In genomic region chr17:17782425-17783120, GRCh38 we compare ENCODE assay signal across 8 cellular contexts. TPM values are rescaled to one million over a fixed set of nuclear protein-coding genes. Genes with fewer than 3 reads are reported as not detected.
DNase-seq lines count a peak whose midpoint lies in the region; ATAC-seq and TF ChIP-seq lines count a peak whose summit lies in the region.

No MANE protein-coding gene starts in this region.

- CTCF ChIA-PET in HEK293T (lab: Yijun Ruan, JAX) = interaction anchor here (0.6 kb wide), 1 partner anchor 201 kb away, joined by 3 read pairs; no protein-coding TSS in a partner anchor

- POLR2A ChIA-PET in HEK293T (lab: Yijun Ruan, JAX) = interaction anchor here (0.5 kb wide), 1 partner anchor 59 kb away, joined by 3 read pairs; no protein-coding TSS in a partner anchor

- no peak overlapping the region for H3K27ac Mint-ChIP-seq in osteocyte (ENCODE audit: unreplicated experiment)

- H3K4me2 ChIP-seq in DND-41 (ENCODE audit: insufficient read depth, low read length) = peak overlapping the region; percentile 50

- H3K4me1 ChIP-seq in DND-41 (ENCODE audit: insufficient read depth, low read length) = peaks cover 13% of the 10 kb centered on the region

- H3K27ac ChIP-seq in DND-41 (ENCODE audit: low read length) (no peak overlapping the region), VCaP (peak overlapping the region; percentile 86)

- peaks cover 58% of the 10 kb centered on the region for H3K4me1 Mint-ChIP-seq in osteocyte (ENCODE audit: unreplicated experiment)

- H3K36me3 Mint-ChIP-seq in osteocyte (ENCODE audit: unreplicated experiment) = no peaks in the 10 kb centered on the region

- TF ChIP-seq CTCF in DND-41 (IDR thresholded peaks at IDR 0.05; ENCODE audit: borderline replicate concordance, extremely low read depth, low read length, poor library complexity, severe bottlenecking) = no peak
- no peak for TF ChIP-seq CTCF in VCaP (conservative IDR thresholded peaks at IDR 0.05)
- no peak for TF ChIP-seq CTCF in fibroblast of pulmonary artery (IDR thresholded peaks at IDR 0.05; ENCODE audit: low read length, missing control alignments)
- TF ChIP-seq CTCF in osteocyte (IDR thresholded peaks at IDR 0.05) = no peak

- H3K79me2 ChIP-seq in DND-41 (ENCODE audit: insufficient read depth, low read length) = peaks cover 80% of the 10 kb centered on the region

- ATAC-seq in DND-41 (ENCODE audit: insufficient read depth, low read depth) (no peak), GM21619 (IDR thresholded peaks at IDR 0.05; ENCODE audit: unreplicated experiment) (no peak)

- H3K4me3 ChIP-seq in DND-41 (ENCODE audit: low read depth in 1 of 2, low read length in 2 of 2) (no peak overlapping the region), fibroblast of pulmonary artery (replicated peaks; ENCODE audit: low read depth, low read length) (peak overlapping the region; percentile 36)

- DNase-seq in DND-41 (no peak), HEK293T (ENCODE audit: extremely low spot score) (peak; percentile 25), fibroblast of pulmonary artery (ENCODE audit: low read depth) (no peak), osteocyte (ENCODE audit: extremely low spot score, unreplicated experiment) (no peak), ureter (ENCODE audit: low spot score) (no peak), hippocampal formation (lab: John Stamatoyannopoulos, UW) (no peak)

- H3K9ac ChIP-seq in DND-41 (ENCODE audit: low read depth, low read length) = no peak overlapping the region

- H3K9me3 Mint-ChIP-seq in osteocyte (ENCODE audit: unreplicated experiment) = no peaks in the 10 kb centered on the region

- H3K27me3 Mint-ChIP-seq in osteocyte (ENCODE audit: unreplicated experiment) = no peaks in the 10 kb centered on the region

- H3K9me3 ChIP-seq in DND-41 (ENCODE audit: insufficient read depth, low read length, severe bottlenecking) = no peaks in the 10 kb centered on the region

- H4K20me1 ChIP-seq in DND-41 (ENCODE audit: insufficient read depth, low read length) = peaks cover 91% of the 10 kb centered on the region

- no peak overlapping the region for H2AFZ ChIP-seq in DND-41 (ENCODE audit: low read depth, low read length)

- H3K27me3 ChIP-seq in DND-41 (ENCODE audit: insufficient read depth, low read length, poor library complexity) = no peaks in the 10 kb centered on the region

- H3K4me3 Mint-ChIP-seq in osteocyte (ENCODE audit: unreplicated experiment) = peak overlapping the region; percentile 65

- peaks cover 4% of the 10 kb centered on the region; the same call in 1 of the 2 replicates for H3K36me3 ChIP-seq in DND-41 (ENCODE audit: insufficient read depth, low read length)

TF ChIP-seq in HEK293T, 16 proteins besides CTCF, POLR2A, EP300 and RAD21:
- TF ChIP-seq FOXM1 (IDR thresholded peaks at IDR 0.05; ENCODE audit: borderline replicate concordance) = peak; percentile 45; the same call in 1 of the 2 replicates
- TF ChIP-seq HDGF (IDR thresholded peaks at IDR 0.05; ENCODE audit: borderline replicate concordance) = no peak
TF ChIP-seq in HEK293T: peak in this region for 1.

RNA-seq across cellular contexts. Expression of gene SREBF1, which starts 54.2 kb away (rescaled TPM):
- total RNA-seq in osteocyte = 78.0 and 86.9 TPM in 2 replicates
- 127 TPM for total RNA-seq in ureter
